ENCODE assay signal across 24 cellular contexts in the genomic region with DNA sequence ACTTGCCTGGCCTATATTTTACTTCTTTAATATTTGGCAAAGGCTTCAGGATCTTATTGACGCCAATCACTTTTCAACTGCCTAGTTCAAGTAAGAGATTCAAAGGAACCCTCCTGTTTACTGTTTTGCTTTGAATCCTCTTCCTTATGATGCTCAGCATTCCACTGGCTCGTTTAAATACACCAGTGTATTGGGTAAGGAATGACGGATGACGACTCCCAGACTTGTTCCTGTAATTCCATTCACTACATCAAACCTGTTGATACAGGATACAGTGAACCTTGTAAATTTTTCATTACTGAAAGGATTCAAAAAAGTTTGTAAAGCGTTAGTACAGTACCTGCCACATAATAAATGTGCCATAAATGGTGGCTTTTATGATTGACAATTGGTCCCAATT. TPM values are rescaled to one million over a fixed set of nuclear protein-coding genes. Genes with fewer than 3 reads are reported as not detected.
"Had no signal": no experiment of that assay in that cellular context is flagged by ENCODE, and none has a peak within 500 bp of the region (broad histone marks: within the 10 kb centered on the region; RNA-seq: fewer than 3 reads in every experiment).

No MANE protein-coding gene starts in this region.

- H3K9me3 Mint-ChIP-seq: activated CD4-positive, alpha-beta memory T cell treated with anti-CD3 and anti-CD28 coated beads, Interleukin-2, amount 10 ng/mL, durations not matched to agents 7 days and 5 days; activated naive CD4-positive, alpha-beta T cell treated with anti-CD3 and anti-CD28 coated beads, Interleukin-2, amount 10 ng/mL, durations not matched to agents 7 days and 5 days; activated naive CD8-positive, alpha-beta T cell treated with anti-CD3 and anti-CD28 coated beads for 36 hours; activated T-cell treated with anti-CD3 and anti-CD28 coated beads, Interleukin-2, amount 50 U/mL, for 72 hours; activated T-helper 2 cell treated with anti-CD3 and anti-CD28 coated beads, Interferon-gamma antibody, Interleukin-2, Interleukin-4, amounts not matched to agents 10 μg/mL and 5 μg/mL and 100 μg/mL, durations not matched to agents 14 hours and 24 hours and 36 hours; WTC11 had no signal

- H3K4me2 ChIP-seq: PC-9 had no signal

- H3K4me3 ChIP-seq: PC-9 had no signal

- H3K27me3 Mint-ChIP-seq: activated CD4-positive, alpha-beta memory T cell treated with anti-CD3 and anti-CD28 coated beads, Interleukin-2, amount 10 ng/mL, durations not matched to agents 7 days and 5 days; activated naive CD4-positive, alpha-beta T cell treated with anti-CD3 and anti-CD28 coated beads, Interleukin-2, amount 10 ng/mL, durations not matched to agents 7 days and 5 days; activated naive CD8-positive, alpha-beta T cell treated with anti-CD3 and anti-CD28 coated beads for 36 hours; T-helper 17 cell had no signal

- H3K27ac Mint-ChIP-seq: activated CD4-positive, alpha-beta memory T cell treated with anti-CD3 and anti-CD28 coated beads, Interleukin-2, amount 10 ng/mL, durations not matched to agents 7 days and 5 days; activated naive CD4-positive, alpha-beta T cell treated with anti-CD3 and anti-CD28 coated beads, Interleukin-2, amount 10 ng/mL, durations not matched to agents 7 days and 5 days; activated naive CD8-positive, alpha-beta T cell treated with anti-CD3 and anti-CD28 coated beads for 36 hours; activated T-cell treated with anti-CD3 and anti-CD28 coated beads, Interleukin-2, amount 50 U/mL, for 72 hours; activated T-helper 2 cell treated with anti-CD3 and anti-CD28 coated beads, Interferon-gamma antibody, Interleukin-2, Interleukin-4, amounts not matched to agents 10 μg/mL and 5 μg/mL and 100 μg/mL, durations not matched to agents 14 hours and 24 hours and 36 hours; T-helper 17 cell; WTC11 had no signal

- H3K27ac ChIP-seq: PC-9 had no signal

- ATAC-seq: activated T-cell treated with anti-CD3 and anti-CD28 coated beads, Interleukin-2, amount 50 U/mL, for 72 hours; T-helper 17 cell; WTC11 had no signal

- H2AFZ ChIP-seq: PC-9 had no signal

- DNase-seq: activated CD4-positive, alpha-beta memory T cell treated with anti-CD3 and anti-CD28 coated beads, Interleukin-2, amount 10 ng/mL, durations not matched to agents 7 days and 5 days; activated CD4-positive, alpha-beta T cell treated with anti-CD3 and anti-CD28 coated beads for 1 hour; activated CD4-positive, alpha-beta T cell treated with anti-CD3 and anti-CD28 coated beads, Interleukin-2, amount 50 U/mL, for 1 hour; activated CD8-positive, alpha-beta memory T cell treated with anti-CD3 and anti-CD28 coated beads, Interleukin-2, amount 50 U/mL, for 4 hours; activated gamma-delta T cell treated with Interleukin-2 at 50 U/mL for 16 hours; activated naive CD4-positive, alpha-beta T cell treated with anti-CD3 and anti-CD28 coated beads, Interleukin-2, amount 10 ng/mL, durations not matched to agents 7 days and 5 days; activated naive CD8-positive, alpha-beta T cell treated with anti-CD3 and anti-CD28 coated beads for 36 hours; activated T-cell treated with anti-CD3 and anti-CD28 coated beads, Interleukin-2, amount 50 U/mL, for 72 hours; KG1; NCI-H1048; NCI-H146; NCI-H187 treated with DMSO at 0.1 percent for 48 hours; NCI-H2081 treated with DMSO at 0.1 percent for 48 hours; NCI-H446; NCI-H524; PC-9; SIG-M5; T-helper 17 cell; T-helper 9 cell had no signal

- H3K4me3 Mint-ChIP-seq: activated CD4-positive, alpha-beta memory T cell treated with anti-CD3 and anti-CD28 coated beads, Interleukin-2, amount 10 ng/mL, durations not matched to agents 7 days and 5 days; activated naive CD4-positive, alpha-beta T cell treated with anti-CD3 and anti-CD28 coated beads, Interleukin-2, amount 10 ng/mL, durations not matched to agents 7 days and 5 days; activated naive CD8-positive, alpha-beta T cell treated with anti-CD3 and anti-CD28 coated beads for 36 hours; activated T-cell treated with anti-CD3 and anti-CD28 coated beads, Interleukin-2, amount 50 U/mL, for 72 hours; T-helper 17 cell; WTC11 had no signal

- H3K4me1 Mint-ChIP-seq: WTC11 had no signal

RNA-seq across cellular contexts. Expression of a gene that starts 1.7 kb away (rescaled TPM):
- total RNA-seq: cardiac septum, M059J, RPMI7951 had no signal
